Comparison of ENCODE assay signal across 1 cellular context in genomic region chr1:51189421-51190073, GRCh38.
TF ChIP-seq lines count a peak whose summit lies in the region.

No MANE protein-coding gene starts in this region.

TF ChIP-seq in K562, 482 proteins besides CTCF, POLR2A, EP300 and RAD21 (continued from another document):
- TF ChIP-seq ZNF280A (IDR thresholded peaks at IDR 0.05; ENCODE audit: low read depth, partially characterized antibody) (no peak), ZNF384 (IDR thresholded peaks at IDR 0.05; ENCODE audit: low read depth, low read length) (peak; percentile 81), RB1 (IDR thresholded peaks at IDR 0.05; ENCODE audit: low read depth) (0 out of 2 replicates have a peak, but pooled peaks have one; percentile 22), CHAMP1 (IDR thresholded peaks at IDR 0.05) (no peak), ARID2 (IDR thresholded peaks at IDR 0.05) (peak; percentile 69), CC2D1A (IDR thresholded peaks at IDR 0.05) (0 out of 2 replicates have a peak, but pooled peaks have one; percentile 48), ZBTB8A (IDR thresholded peaks at IDR 0.05; ENCODE audit: partially characterized antibody) (no peak), IRF2 (CRISPR knock-in tag; IDR thresholded peaks at IDR 0.05) (no peak), SPI1 (IDR thresholded peaks at IDR 0.05; ENCODE audit: borderline replicate concordance, low read depth, low read length) (0 out of 2 replicates have a peak, but pooled peaks have one; percentile 26), RCOR1 (IDR thresholded peaks at IDR 0.05; ENCODE audit: borderline replicate concordance in 1 of 2, low read depth in 2 of 2, low read length in 2 of 2) (peak in 1 of 2 experiments; percentile 19; a peak in 1 of 4 replicates), JUND (IDR thresholded peaks at IDR 0.05; ENCODE audit: borderline replicate concordance, low read depth, low read length) (peak; percentile 24; the same call in 1 of the 2 replicates), JUND (tag; IDR thresholded peaks at IDR 0.05; ENCODE audit: borderline replicate concordance, low read depth, low read length) (no peak), RBM22 (IDR thresholded peaks at IDR 0.05; ENCODE audit: low read depth, low read length, poor library complexity, severe bottlenecking) (no peak), ARNT (IDR thresholded peaks at IDR 0.05) (0 out of 4 replicates have a peak, but pooled peaks of 1 of the 2 experiments have one; percentile 33), NFIC (IDR thresholded peaks at IDR 0.05) (peak; percentile 47), PHB (CRISPR knock-in tag; IDR thresholded peaks at IDR 0.05) (no peak), ZNF140 (CRISPR knock-in tag; IDR thresholded peaks at IDR 0.05) (no peak), ETV1 (tag; conservative IDR thresholded peaks at IDR 0.05; ENCODE audit: low read depth) (peak; percentile 40; the same call in 1 of the 2 replicates), HOXB6 (CRISPR knock-in tag; IDR thresholded peaks at IDR 0.05; ENCODE audit: borderline replicate concordance) (no peak), SMC3 (conservative IDR thresholded peaks at IDR 0.05; ENCODE audit: insufficient read depth, low read depth, low read length) (peak; percentile 96), DEAF1 (CRISPR knock-in tag; IDR thresholded peaks at IDR 0.05) (peak; percentile 95), RFX7 (CRISPR knock-in tag; IDR thresholded peaks at IDR 0.05) (no peak), TEAD4 (IDR thresholded peaks at IDR 0.05; ENCODE audit: low read length) (0 out of 2 replicates have a peak, but pooled peaks have one; percentile 20), TEAD4 (CRISPR knock-in tag; IDR thresholded peaks at IDR 0.05; ENCODE audit: borderline replicate concordance) (no peak), MYC (IDR thresholded peaks at IDR 0.05; ENCODE audit: low read depth, low read length) (no peak), MYC (CRISPR knock-in tag; IDR thresholded peaks at IDR 0.05; ENCODE audit: borderline replicate concordance, low read depth) (no peak), DPF2 (IDR thresholded peaks at IDR 0.05) (no peak), ZNF766 (CRISPR knock-in tag; conservative IDR thresholded peaks at IDR 0.05) (no peak), KLF16 (IDR thresholded peaks at IDR 0.05) (peak; percentile 19; the same call in 1 of the 2 replicates)
TF ChIP-seq in K562: peak in this region for 15.
